In genomic region chr2:144032566-144032965, GRCh38 we compare ENCODE assay signal across 28 cellular contexts.
DNase-seq lines count a peak whose midpoint lies in the region; ATAC-seq and TF ChIP-seq lines count a peak whose summit lies in the region.
"Had no signal": no experiment of that assay in that cellular context is flagged by ENCODE, and none has a peak within 500 bp of the region (broad histone marks: within the 10 kb centered on the region; RNA-seq: fewer than 3 reads in every experiment).

No MANE protein-coding gene starts in this region.

- DNase-seq in EH (ENCODE audit: low read depth) (peak; percentile 22), NB4 (ENCODE audit: low read depth) (peak; percentile 17), fibroblast of gingiva (ENCODE audit: low read depth) (peak; percentile 98), skeletal muscle cell (ENCODE audit: low read depth) (peak; percentile 77), T-helper 2 cell (no peak)
- DNase-seq: activated CD4-positive, alpha-beta T cell treated with anti-CD3 and anti-CD28 coated beads, Interleukin-2, amount 10 ng/mL, durations not matched to agents 7 days and 5 days; activated gamma-delta T cell treated with Interleukin-2 at 50 U/mL for 16 hours; activated T-cell treated with anti-CD3 and anti-CD28 coated beads, Interleukin-2, amount 50 U/mL, for 4 hours; body of pancreas; CD4-positive, alpha-beta memory T cell; cerebellar nuclear complex; dorsolateral prefrontal cortex; left colon; mesendoderm; MG63; NCI-H1436 treated with DMSO at 0.1 percent for 48 hours; NCI-H524 treated with DMSO at 0.1 percent for 48 hours; PC-9; right lobe of liver; SHP77; stimulated activated CD4-positive, alpha-beta T cell treated with anti-CD3 and anti-CD28 coated beads, Interleukin-4, amount 100 ng/mL, for 24 hours; upper lobe of right lung had no signal

- TF ChIP-seq CTCF in NB4 (IDR thresholded peaks at IDR 0.05; ENCODE audit: low read depth, low read length): no peak

- H3K4me3 ChIP-seq in NB4 (ENCODE audit: low read depth, low read length): no peak overlapping the region
- no peak overlapping the region for H3K4me3 ChIP-seq in skeletal muscle cell (ENCODE audit: low read depth, low read length)
- H3K4me3 ChIP-seq: body of pancreas, dorsolateral prefrontal cortex, hepatocyte, K562, MG63, PC-9, right lobe of liver, upper lobe of right lung had no signal

- no peak for TF ChIP-seq POLR2A in NB4 (IDR thresholded peaks at IDR 0.05; ENCODE audit: extremely low read depth, insufficient read length)

- ATAC-seq in GM18868 (IDR thresholded peaks at IDR 0.05; ENCODE audit: unreplicated experiment) (no peak), GM19023 (IDR thresholded peaks at IDR 0.05; ENCODE audit: unreplicated experiment) (no peak)
- ATAC-seq: activated T-cell treated with anti-CD3 and anti-CD28 coated beads, Interleukin-2, amount 50 U/mL, for 4 hours; body of pancreas; HCT116; K562; left colon; right lobe of liver; stimulated activated memory B cell treated with anti-CD40 and anti-IgM and Interleukin-4, amounts not matched to agents 10 μg/mL and 1 μg/mL and 100 μg/mL, for 72 hours; upper lobe of right lung had no signal

Comparison
In these comparisons a context has a peak if more than half of its experiments do, and no peak if none do; other contexts are left out.
1. DNase-seq: peak in EH (single experiment), NB4 (single experiment), fibroblast of gingiva (single experiment) and skeletal muscle cell (single experiment); none in T-helper 2 cell (0 of 5).